Comparison of ENCODE assay signal across 35 cellular contexts in genomic region chr10:116696919-116697318, GRCh38. TPM values are rescaled to one million over a fixed set of nuclear protein-coding genes. Genes with fewer than 3 reads are reported as not detected.
A peak's percentile ranks its signal among the peaks of the same experiment; 100 is the strongest.
DNase-seq lines count a peak whose midpoint lies in the region; ATAC-seq lines count a peak whose summit lies in the region.
"Had no signal": no experiment of that assay in that cellular context is flagged by ENCODE, and none has a peak within 500 bp of the region (broad histone marks: within the 10 kb centered on the region; RNA-seq: fewer than 3 reads in every experiment).

No MANE protein-coding gene starts in this region.

- H3K36me3 Mint-ChIP-seq in activated T-helper 2 cell treated with anti-CD3 and anti-CD28 coated beads, Interferon-gamma antibody, Interleukin-2, Interleukin-4, amounts not matched to agents 10 μg/mL and 5 μg/mL and 100 μg/mL, durations not matched to agents 14 hours and 24 hours and 36 hours (ENCODE audit: low read depth): no peaks in the 10 kb centered on the region
- H3K36me3 Mint-ChIP-seq: activated naive CD4-positive, alpha-beta T cell treated with anti-CD3 and anti-CD28 coated beads, Interleukin-2, amount 10 ng/mL, durations not matched to agents 7 days and 5 days; CD4-positive, CD25-positive, alpha-beta regulatory T cell; stimulated activated memory B cell treated with anti-CD40 and anti-IgM and Interleukin-4, amounts not matched to agents 10 μg/mL and 1 μg/mL and 100 μg/mL, for 72 hours had no signal

- no peak overlapping the region for H3K27ac Mint-ChIP-seq in activated T-helper 2 cell treated with anti-CD3 and anti-CD28 coated beads, Interferon-gamma antibody, Interleukin-2, Interleukin-4, amounts not matched to agents 10 μg/mL and 5 μg/mL and 100 μg/mL, durations not matched to agents 14 hours and 24 hours and 36 hours
- H3K27ac Mint-ChIP-seq: activated CD8-positive, alpha-beta T cell treated with anti-CD3 and anti-CD28 coated beads, Interleukin-2, amount 10 ng/mL, durations not matched to agents 7 days and 5 days; activated naive CD4-positive, alpha-beta T cell treated with anti-CD3 and anti-CD28 coated beads, Interleukin-2, amount 10 ng/mL, durations not matched to agents 7 days and 5 days; brain; stimulated activated memory B cell treated with anti-CD40 and anti-IgM and Interleukin-4, amounts not matched to agents 10 μg/mL and 1 μg/mL and 100 μg/mL, for 72 hours; T-helper 2 cell treated with Interferon-gamma antibody and Interleukin-4, amounts not matched to agents 5 μg/mL and 100 μg/mL, for 36 hours had no signal

- intact Hi-C loops in activated T-helper 2 cell treated with anti-CD3 and anti-CD28 coated beads, Interferon-gamma antibody, Interleukin-2, Interleukin-4, amounts not matched to agents 10 μg/mL and 5 μg/mL and 100 μg/mL, durations not matched to agents 14 hours and 24 hours and 36 hours (cut with micrococcal nuclease): no loop called here

- H3K4me1 Mint-ChIP-seq in activated T-helper 2 cell treated with anti-CD3 and anti-CD28 coated beads, Interferon-gamma antibody, Interleukin-2, Interleukin-4, amounts not matched to agents 10 μg/mL and 5 μg/mL and 100 μg/mL, durations not matched to agents 14 hours and 24 hours and 36 hours (ENCODE audit: low read depth): no peaks in the 10 kb centered on the region
- H3K4me1 Mint-ChIP-seq: activated naive CD4-positive, alpha-beta T cell treated with anti-CD3 and anti-CD28 coated beads, Interleukin-2, amount 10 ng/mL, durations not matched to agents 7 days and 5 days; CD4-positive, CD25-positive, alpha-beta regulatory T cell; stimulated activated memory B cell treated with anti-CD40 and anti-IgM and Interleukin-4, amounts not matched to agents 10 μg/mL and 1 μg/mL and 100 μg/mL, for 72 hours had no signal

- DNase-seq in HuH-7.5 (ENCODE audit: low spot score): no peak
- DNase-seq in NCI-H226: no peak
- DNase-seq in activated T-helper 2 cell treated with anti-CD3 and anti-CD28 coated beads, Interferon-gamma antibody, Interleukin-2, Interleukin-4, amounts not matched to agents 10 μg/mL and 5 μg/mL and 100 μg/mL, durations not matched to agents 14 hours and 24 hours and 36 hours (ENCODE audit: low spot score): no peak
- DNase-seq: activated CD4-positive, alpha-beta T cell treated with anti-CD3 and anti-CD28 coated beads for 1 hour; activated CD8-positive, alpha-beta T cell treated with anti-CD3 and anti-CD28 coated beads, Interleukin-2, amount 10 ng/mL, durations not matched to agents 7 days and 5 days; activated naive CD4-positive, alpha-beta T cell treated with anti-CD3 and anti-CD28 coated beads, Interleukin-2, amount 10 ng/mL, durations not matched to agents 7 days and 5 days; AML-193; amniotic stem cell; CD4-positive, CD25-positive, alpha-beta regulatory T cell; cerebellar nuclear complex; esophagus squamous epithelium; foreskin melanocyte; heart left ventricle; islet precursor cell; KBM-7; left ventricle myocardium inferior; mesenchymal stem cell; MG63; NCI-H1417; NCI-H2081; NCI-H2227 treated with DMSO at 0.1 percent for 48 hours; pancreas; Peyer's patch; SHP77 treated with DMSO at 0.1 percent for 48 hours; substantia nigra; trophoblast cell had no signal

- no peak overlapping the region for H3K4me3 Mint-ChIP-seq in activated T-helper 2 cell treated with anti-CD3 and anti-CD28 coated beads, Interferon-gamma antibody, Interleukin-2, Interleukin-4, amounts not matched to agents 10 μg/mL and 5 μg/mL and 100 μg/mL, durations not matched to agents 14 hours and 24 hours and 36 hours (ENCODE audit: low read depth)
- H3K4me3 Mint-ChIP-seq: activated CD8-positive, alpha-beta T cell treated with anti-CD3 and anti-CD28 coated beads, Interleukin-2, amount 10 ng/mL, durations not matched to agents 7 days and 5 days; activated naive CD4-positive, alpha-beta T cell treated with anti-CD3 and anti-CD28 coated beads, Interleukin-2, amount 10 ng/mL, durations not matched to agents 7 days and 5 days; brain; CD4-positive, CD25-positive, alpha-beta regulatory T cell; neural crest cell; stimulated activated memory B cell treated with anti-CD40 and anti-IgM and Interleukin-4, amounts not matched to agents 10 μg/mL and 1 μg/mL and 100 μg/mL, for 72 hours; T-helper 2 cell treated with Interferon-gamma antibody and Interleukin-4, amounts not matched to agents 5 μg/mL and 100 μg/mL, for 36 hours had no signal

- no peaks in the 10 kb centered on the region for H3K9me3 Mint-ChIP-seq in activated T-helper 2 cell treated with anti-CD3 and anti-CD28 coated beads, Interferon-gamma antibody, Interleukin-2, Interleukin-4, amounts not matched to agents 10 μg/mL and 5 μg/mL and 100 μg/mL, durations not matched to agents 14 hours and 24 hours and 36 hours
- H3K9me3 Mint-ChIP-seq: activated naive CD4-positive, alpha-beta T cell treated with anti-CD3 and anti-CD28 coated beads, Interleukin-2, amount 10 ng/mL, durations not matched to agents 7 days and 5 days; neural crest cell; stimulated activated memory B cell treated with anti-CD40 and anti-IgM and Interleukin-4, amounts not matched to agents 10 μg/mL and 1 μg/mL and 100 μg/mL, for 72 hours; T-helper 2 cell treated with Interferon-gamma antibody and Interleukin-4, amounts not matched to agents 5 μg/mL and 100 μg/mL, for 36 hours had no signal

- ATAC-seq in GM18511 (IDR thresholded peaks at IDR 0.05; ENCODE audit: unreplicated experiment) (peak; percentile 89), GM21360 (IDR thresholded peaks at IDR 0.05; ENCODE audit: unreplicated experiment) (peak; percentile 65), HG02884 (IDR thresholded peaks at IDR 0.05; ENCODE audit: unreplicated experiment) (peak; percentile 88), HG03469 (IDR thresholded peaks at IDR 0.05; ENCODE audit: unreplicated experiment) (peak; percentile 89), HG02763 (IDR thresholded peaks at IDR 0.05; ENCODE audit: unreplicated experiment) (no peak)
- ATAC-seq: activated CD8-positive, alpha-beta T cell treated with anti-CD3 and anti-CD28 coated beads, Interleukin-2, amount 10 ng/mL, durations not matched to agents 7 days and 5 days; heart left ventricle; pancreas; stimulated activated memory B cell treated with anti-CD40 and anti-IgM and Interleukin-4, amounts not matched to agents 10 μg/mL and 1 μg/mL and 100 μg/mL, for 72 hours had no signal

- H3K27me3 Mint-ChIP-seq in activated T-helper 2 cell treated with anti-CD3 and anti-CD28 coated beads, Interferon-gamma antibody, Interleukin-2, Interleukin-4, amounts not matched to agents 10 μg/mL and 5 μg/mL and 100 μg/mL, durations not matched to agents 14 hours and 24 hours and 36 hours (ENCODE audit: low read depth): no peaks in the 10 kb centered on the region

RNA-seq across cellular contexts. Expression of gene HSPA12A, which starts 45.4 kb away (rescaled TPM):
- total RNA-seq in activated T-helper 2 cell treated with anti-CD3 and anti-CD28 coated beads, Interferon-gamma antibody, Interleukin-2, Interleukin-4, amounts not matched to agents 10 μg/mL and 5 μg/mL and 100 μg/mL, durations not matched to agents 14 hours and 24 hours and 36 hours: 0.46 and 0.64 TPM in 2 replicates
- total RNA-seq: activated CD8-positive, alpha-beta T cell treated with anti-CD3 and anti-CD28 coated beads, Interleukin-2, amount 10 ng/mL, durations not matched to agents 7 days and 5 days had no signal
